ENCODE assay signal across 15 cellular contexts in the genomic region with DNA sequence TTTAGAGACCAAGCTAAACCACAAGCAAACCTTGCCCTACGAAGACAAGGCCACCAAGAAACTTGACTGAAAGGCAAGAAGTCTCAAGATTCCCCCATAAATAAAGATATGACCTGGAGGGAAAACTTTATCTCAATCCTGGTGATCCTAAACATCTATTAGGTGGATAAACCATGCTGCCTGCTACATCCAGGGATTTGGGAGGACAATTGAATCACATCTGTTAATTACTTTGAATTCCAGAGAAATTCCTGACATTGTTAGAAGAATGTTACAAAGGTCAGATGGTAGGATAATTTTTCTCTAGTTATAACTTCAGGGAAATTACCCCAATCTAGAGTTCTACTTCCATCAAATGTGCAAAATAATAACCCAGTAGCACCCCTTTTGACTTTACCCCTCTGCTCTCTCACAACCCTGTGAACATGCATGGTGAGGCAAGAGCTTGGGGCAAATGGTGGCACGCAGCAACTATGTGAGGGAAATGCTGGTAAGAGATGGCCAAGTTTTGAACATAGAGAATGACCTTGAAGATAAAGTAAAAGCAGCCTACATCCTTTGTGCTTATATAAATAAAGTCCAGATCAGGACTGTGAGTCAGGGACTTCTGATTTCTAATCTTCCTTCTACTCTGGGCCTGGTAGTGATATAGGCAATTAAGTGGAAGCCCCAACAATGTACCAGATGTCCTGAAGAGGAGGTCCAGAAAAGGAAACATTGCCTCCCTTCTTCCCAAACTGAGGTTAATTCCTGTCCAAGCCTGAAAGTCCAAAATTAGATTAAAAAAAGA.
"Had no signal": no experiment of that assay in that cellular context is flagged by ENCODE, and none has a peak within 500 bp of the region (broad histone marks: within the 10 kb centered on the region; RNA-seq: fewer than 3 reads in every experiment).

No MANE protein-coding gene starts in this region.

- H3K36me3 ChIP-seq: esophagus muscularis mucosa, sigmoid colon, suprapubic skin, upper lobe of left lung had no signal

- H3K27me3 ChIP-seq: esophagus muscularis mucosa, sigmoid colon, suprapubic skin, upper lobe of left lung had no signal

- H3K27me3 Mint-ChIP-seq: activated naive CD4-positive, alpha-beta T cell treated with anti-CD3 and anti-CD28 coated beads, Interleukin-2, amount 10 ng/mL, durations not matched to agents 7 days and 5 days had no signal

- H3K4me3 Mint-ChIP-seq: activated naive CD4-positive, alpha-beta T cell treated with anti-CD3 and anti-CD28 coated beads, Interleukin-2, amount 10 ng/mL, durations not matched to agents 7 days and 5 days; brain had no signal

- H3K4me1 ChIP-seq: esophagus muscularis mucosa, psoas muscle, sigmoid colon, suprapubic skin, upper lobe of left lung had no signal

- ATAC-seq: left ventricle myocardium superior, psoas muscle had no signal

- H3K9me3 ChIP-seq: esophagus muscularis mucosa, psoas muscle, sigmoid colon, suprapubic skin, upper lobe of left lung had no signal

- H3K4me1 Mint-ChIP-seq: brain had no signal

- H3K27ac Mint-ChIP-seq: brain had no signal

- H3K4me3 ChIP-seq: esophagus muscularis mucosa, psoas muscle, sigmoid colon, suprapubic skin, upper lobe of left lung had no signal

- FAIRE-seq: keratinocyte had no signal

- H3K27ac ChIP-seq: esophagus muscularis mucosa, psoas muscle, sigmoid colon, suprapubic skin, upper lobe of left lung had no signal

- DNase-seq: activated CD4-positive, alpha-beta T cell treated with anti-CD3 and anti-CD28 coated beads for 1 hour; activated CD4-positive, alpha-beta T cell treated with anti-CD3 and anti-CD28 coated beads, Interleukin-2, amount 50 U/mL, for 48 hours; cerebellar nuclear complex; glutamatergic neuron; left ventricle myocardium superior; mesenchymal stem cell; psoas muscle; sigmoid colon; stimulated activated CD4-positive, alpha-beta T cell treated with anti-CD3 and anti-CD28 coated beads, Interleukin-12 subunit alpha, Interleukin-12 subunit beta, amount 100 ng/mL, for 4 hours; upper lobe of left lung had no signal

- H3K9me3 Mint-ChIP-seq: activated naive CD4-positive, alpha-beta T cell treated with anti-CD3 and anti-CD28 coated beads, Interleukin-2, amount 10 ng/mL, durations not matched to agents 7 days and 5 days; brain had no signal

- H3K36me3 Mint-ChIP-seq: brain had no signal
